19 cellular contexts compared by ENCODE assay signal in the genomic region with DNA sequence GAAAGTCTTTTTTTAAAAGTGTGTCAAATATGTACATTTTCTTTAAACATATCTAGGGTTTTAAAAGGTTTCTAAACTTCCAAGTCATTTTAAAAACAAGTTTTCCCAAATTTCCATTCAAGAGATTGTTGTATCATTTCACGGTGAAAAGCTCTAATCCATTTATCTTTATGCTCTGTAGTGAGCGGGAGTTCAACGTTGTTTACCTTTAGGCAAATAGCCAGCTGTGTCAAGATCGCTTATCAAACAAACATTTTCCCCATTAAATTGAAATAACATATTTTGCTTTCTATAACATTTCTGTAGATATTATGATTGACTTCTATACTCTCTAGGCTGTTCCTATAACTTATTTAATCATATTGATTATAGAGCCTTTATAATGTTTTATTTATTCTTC.
A peak's percentile ranks its signal among the peaks of the same experiment; 100 is the strongest.
DNase-seq lines count a peak whose midpoint lies in the region; ATAC-seq and TF ChIP-seq lines count a peak whose summit lies in the region.
"Had no signal": no experiment of that assay in that cellular context is flagged by ENCODE, and none has a peak within 500 bp of the region (broad histone marks: within the 10 kb centered on the region; RNA-seq: fewer than 3 reads in every experiment).

No MANE protein-coding gene starts in this region.

- no peak for TF ChIP-seq POLR2A in right lobe of liver (IDR thresholded peaks at IDR 0.05)

- H3K36me3 ChIP-seq in right lobe of liver, result no peaks in the 10 kb centered on the region
- H3K36me3 ChIP-seq: BLaER1, HAP-1 had no signal

- H3K27me3 ChIP-seq in right lobe of liver, result no peaks in the 10 kb centered on the region
- H3K27me3 ChIP-seq: BLaER1 had no signal

- TF ChIP-seq CTCF in C4-2B (conservative IDR thresholded peaks at IDR 0.05) (no peak), LNCaP clone FGC (IDR thresholded peaks at IDR 0.05; ENCODE audit: control insufficient read depth, extremely low read depth, insufficient read depth) (no peak), right lobe of liver (IDR thresholded peaks at IDR 0.05) (no peak)

- peak in 3 of 4 donors; percentile 42 to 62 (median 51) for ATAC-seq in right lobe of liver
- no peak for ATAC-seq in GM21390 (IDR thresholded peaks at IDR 0.05; ENCODE audit: unreplicated experiment)
- no peak for ATAC-seq in GM18858 (IDR thresholded peaks at IDR 0.05; ENCODE audit: unreplicated experiment)
- ATAC-seq: GM12878 had no signal

- H3K4me3 ChIP-seq in LNCaP clone FGC (ENCODE audit: low read depth, low read length) (no peak overlapping the region), right lobe of liver (no peak overlapping the region)
- H3K4me3 ChIP-seq: BLaER1, GM12878, HAP-1 had no signal

- no peaks in the 10 kb centered on the region for H3K9me3 ChIP-seq in right lobe of liver
- H3K9me3 ChIP-seq: BLaER1, HAP-1 had no signal

- H3K4me1 ChIP-seq in right lobe of liver, result peaks cover 0 to 9% (median 4%) of the 10 kb centered on the region in 4 donors

- DNase-seq in NCI-H82 (lab: John Stamatoyannopoulos, UW) (peak; percentile 25), NCI-H82 treated with DMSO at 0.1 percent for 48 hours (lab: John Stamatoyannopoulos, UW; ENCODE audit: unreplicated experiment) (no peak), LNCaP clone FGC (ENCODE audit: low read depth) (peak; percentile 70), right lobe of liver (no peak)
- no peak for DNase-seq in activated CD4-positive, alpha-beta T cell treated with anti-CD3 and anti-CD28 coated beads for 4 hours
- DNase-seq: CD4-positive, alpha-beta T cell; CD8-positive, alpha-beta memory T cell; DMS 273 treated with DMSO at 0.1 percent for 48 hours; DMS79; EL; GDM1; GOT3; HFFc6 had no signal

- WGBS in right lobe of liver (ENCODE audit: insufficient coverage, low coverage, low lambda C conversion rate, missing lambda C conversion rate), result 15% methylated on average over 4 of the region's 4 CpGs

- H3K27ac ChIP-seq in C4-2B (peak overlapping the region; percentile 29), right lobe of liver (no peak overlapping the region)
- H3K27ac ChIP-seq: BLaER1 had no signal

- intact Hi-C loops in right lobe of liver (cut with DNase I), result loop anchor here in 1 of 2 donors (10.0 kb wide), 1 partner anchor 66 kb away; no protein-coding TSS in a partner anchor

Comparison
In these comparisons a context has a peak if more than half of its experiments do, and no peak if none do; other contexts are left out.
1. DNase-seq: peak in NCI-H82 (single experiment) and LNCaP clone FGC (single experiment); none in NCI-H82 treated with DMSO at 0.1 percent for 48 hours (single experiment), right lobe of liver (0 of 3) and activated CD4-positive, alpha-beta T cell treated with anti-CD3 and anti-CD28 coated beads for 4 hours (0 of 2).
2. ATAC-seq: peak in right lobe of liver (3 of 4); none in GM21390 (single experiment) and GM18858 (single experiment).